ENCODE assay signal across 1 cellular context in genomic region chr1:172449012-172449584, GRCh38.
TF ChIP-seq lines count a peak whose summit lies in the region.

No MANE protein-coding gene starts in this region.

TF ChIP-seq in HepG2, 621 proteins besides CTCF, POLR2A, EP300 and RAD21 (continued from another document and continues in another):
- no peak for TF ChIP-seq E2F1 (CRISPR knock-in tag; IDR thresholded peaks at IDR 0.05)
- TF ChIP-seq NFIB (CRISPR knock-in tag; IDR thresholded peaks at IDR 0.05; ENCODE audit: borderline replicate concordance) = no peak
- peak; percentile 23; the same call in 1 of the 2 replicates for TF ChIP-seq FOXP1 (IDR thresholded peaks at IDR 0.05)
- TF ChIP-seq FOXP1 (CRISPR knock-in tag; IDR thresholded peaks at IDR 0.05) = peak; percentile 69
- TF ChIP-seq ATF5 (CRISPR knock-in tag; IDR thresholded peaks at IDR 0.05; ENCODE audit: low read depth) = no peak
- peak; percentile 26; the same call in 1 of the 2 replicates for TF ChIP-seq AHDC1 (CRISPR knock-in tag; IDR thresholded peaks at IDR 0.05; ENCODE audit: borderline replicate concordance)
- no peak for TF ChIP-seq SOX13 (IDR thresholded peaks at IDR 0.05)
- TF ChIP-seq SOX13 (CRISPR knock-in tag; conservative IDR thresholded peaks at IDR 0.05 in 1 of 2, IDR thresholded peaks at IDR 0.05 in 1 of 2) = peak in 1 of 2 experiments; percentile 51; a peak in 2 of 4 replicates
- TF ChIP-seq GTF3A (CRISPR knock-in tag; conservative IDR thresholded peaks at IDR 0.05) = 0 out of 2 replicates have a peak, but pooled peaks have one; percentile 49
- no peak for TF ChIP-seq ZNF362 (CRISPR knock-in tag; IDR thresholded peaks at IDR 0.05; ENCODE audit: borderline replicate concordance)
- TF ChIP-seq ZNF34 (CRISPR knock-in tag; IDR thresholded peaks at IDR 0.05; ENCODE audit: borderline replicate concordance) = 0 out of 2 replicates have a peak, but pooled peaks have one; percentile 58
- TF ChIP-seq JUN (CRISPR knock-in tag; IDR thresholded peaks at IDR 0.05) = peak; percentile 76
- 0 out of 2 replicates have a peak, but pooled peaks have one; percentile 39 for TF ChIP-seq ZNF678 (CRISPR knock-in tag; IDR thresholded peaks at IDR 0.05)
- TF ChIP-seq RXRB (CRISPR knock-in tag; IDR thresholded peaks at IDR 0.05; ENCODE audit: borderline replicate concordance) = peak; percentile 42; the same call in 1 of the 2 replicates
- 0 out of 2 replicates have a peak, but pooled peaks have one; percentile 31 for TF ChIP-seq ZNF331 (CRISPR knock-in tag; IDR thresholded peaks at IDR 0.05)
- TF ChIP-seq HMGXB4 (CRISPR knock-in tag; IDR thresholded peaks at IDR 0.05; ENCODE audit: borderline replicate concordance in 1 of 2, low read depth in 1 of 2) = peak in 1 of 2 experiments; percentile 51; a peak in 1 of 4 replicates
- no peak for TF ChIP-seq SP5 (CRISPR knock-in tag; IDR thresholded peaks at IDR 0.05; ENCODE audit: borderline replicate concordance, low read depth)
- TF ChIP-seq MED1 (CRISPR knock-in tag; IDR thresholded peaks at IDR 0.05) = peak; percentile 28; the same call in 1 of the 2 replicates
- peak; percentile 46; the same call in 1 of the 2 replicates for TF ChIP-seq ZNF230 (CRISPR knock-in tag; IDR thresholded peaks at IDR 0.05)
- peak; percentile 19; the same call in 1 of the 2 replicates for TF ChIP-seq ZNF644 (CRISPR knock-in tag; IDR thresholded peaks at IDR 0.05; ENCODE audit: low read depth)
- peak; percentile 61; the same call in 1 of the 2 replicates for TF ChIP-seq PBX2 (CRISPR knock-in tag; IDR thresholded peaks at IDR 0.05)
- peak; percentile 35; the same call in 1 of the 2 replicates for TF ChIP-seq GABPB1 (CRISPR knock-in tag; IDR thresholded peaks at IDR 0.05)
- TF ChIP-seq CEBPB (IDR thresholded peaks at IDR 0.05; ENCODE audit: borderline replicate concordance, low read depth, low read length) = peak; percentile 13; the same call in 1 of the 2 replicates
- TF ChIP-seq ZNF547 (CRISPR knock-in tag; IDR thresholded peaks at IDR 0.05) = no peak
- peak; percentile 57 for TF ChIP-seq NR2C2 (CRISPR knock-in tag; IDR thresholded peaks at IDR 0.05; ENCODE audit: borderline replicate concordance)
- no peak for TF ChIP-seq ZNF431 (CRISPR knock-in tag; IDR thresholded peaks at IDR 0.05; ENCODE audit: borderline replicate concordance, low read depth)
- 0 out of 2 replicates have a peak, but pooled peaks have one; percentile 49 for TF ChIP-seq ZNF383 (CRISPR knock-in tag; IDR thresholded peaks at IDR 0.05; ENCODE audit: borderline replicate concordance)
- 0 out of 2 replicates have a peak, but pooled peaks have one; percentile 38 for TF ChIP-seq MIER3 (CRISPR knock-in tag; IDR thresholded peaks at IDR 0.05; ENCODE audit: borderline replicate concordance)
- peak; percentile 47 for TF ChIP-seq XRCC5 (optimal IDR thresholded peaks at IDR 0.05; ENCODE audit: low read length)
- TF ChIP-seq FOXP4 (CRISPR knock-in tag; IDR thresholded peaks at IDR 0.05) = peak; percentile 71
- TF ChIP-seq ZNF546 (CRISPR knock-in tag; conservative IDR thresholded peaks at IDR 0.05) = no peak
- peak; percentile 73; the same call in 1 of the 2 replicates for TF ChIP-seq RERE (CRISPR knock-in tag; IDR thresholded peaks at IDR 0.05; ENCODE audit: low read depth)
- TF ChIP-seq HNF4G (IDR thresholded peaks at IDR 0.05; ENCODE audit: borderline replicate concordance, low read depth, low read length) = peak; percentile 58; the same call in 1 of the 2 replicates
- no peak for TF ChIP-seq HNF4G (CRISPR knock-in tag; IDR thresholded peaks at IDR 0.05; ENCODE audit: borderline replicate concordance, low read depth)
